ENCODE assay signal across 8 cellular contexts in the genomic region with DNA sequence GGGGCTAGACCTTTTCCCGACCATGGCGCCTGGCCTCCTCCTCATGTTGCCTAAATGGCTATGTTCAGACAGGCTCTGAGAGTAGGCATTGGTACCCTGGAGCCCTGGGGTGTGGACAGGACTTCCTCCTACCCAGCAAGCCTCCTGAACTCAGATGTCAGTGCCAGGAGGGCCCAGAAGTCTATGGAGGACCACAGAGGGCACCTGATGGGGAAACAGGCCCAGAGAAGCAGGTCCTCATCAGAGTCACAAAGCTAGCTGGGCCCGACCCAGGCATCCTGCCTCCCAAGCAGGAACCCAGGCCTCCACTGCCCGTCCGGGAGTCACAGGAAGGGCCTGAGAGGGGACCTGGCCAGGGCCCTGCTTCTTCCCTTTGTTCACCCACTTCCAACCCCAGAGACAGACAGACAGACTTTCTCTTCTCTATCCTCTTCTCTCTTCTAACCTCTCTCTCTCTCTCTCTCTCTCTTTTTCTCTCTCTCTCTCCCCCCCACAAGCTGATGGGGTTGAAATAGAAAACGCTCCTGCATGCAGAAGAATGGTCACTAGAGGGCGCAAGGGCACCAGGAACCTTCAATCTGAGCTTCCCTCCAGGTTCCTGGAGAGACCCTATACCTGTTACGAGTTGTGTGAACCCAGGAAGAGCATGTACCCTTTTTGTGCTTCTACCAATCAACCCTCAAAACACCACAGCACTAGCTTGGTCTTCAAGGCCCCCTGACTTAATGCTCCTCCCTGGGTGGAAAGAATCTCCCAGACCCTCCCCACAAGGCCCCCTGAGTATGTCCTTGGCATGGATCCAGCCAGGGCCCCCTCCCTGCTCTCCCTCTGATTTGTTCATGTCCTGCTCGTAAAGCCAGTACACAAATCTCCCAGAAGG. TPM values are rescaled to one million over a fixed set of nuclear protein-coding genes. Genes with fewer than 3 reads are reported as not detected.
DNase-seq lines count a peak whose midpoint lies in the region; ATAC-seq and TF ChIP-seq lines count a peak whose summit lies in the region.

No MANE protein-coding gene starts in this region.

- H3K36me3 Mint-ChIP-seq in activated naive CD8-positive, alpha-beta T cell treated with anti-CD3 and anti-CD28 coated beads for 36 hours = no peaks in the 10 kb centered on the region

- intact Hi-C loops in head of caudate nucleus (cut with DNase I) (loop anchor here (2.0 kb wide), 1 partner anchor 68 kb away; no protein-coding TSS in a partner anchor), vagina (cut with DNase I) (loop anchor here (5.0 kb wide), 2 partner anchors 67 to 452 kb away; partner anchors contain the start of gene STARD10)

- no peak for ATAC-seq in HG02798 (IDR thresholded peaks at IDR 0.05; ENCODE audit: poor library complexity, unreplicated experiment)

- peaks cover 38% of the 10 kb centered on the region for H3K4me1 ChIP-seq in vagina

- no peak overlapping the region for H3K4me3 ChIP-seq in vagina

- no peaks in the 10 kb centered on the region for H3K27me3 ChIP-seq in vagina

- H3K27ac Mint-ChIP-seq in activated naive CD8-positive, alpha-beta T cell treated with anti-CD3 and anti-CD28 coated beads for 36 hours = peak overlapping the region; percentile 57

- H3K27ac ChIP-seq in vagina = peak overlapping the region; percentile 58

- H3K4me3 Mint-ChIP-seq in activated naive CD8-positive, alpha-beta T cell treated with anti-CD3 and anti-CD28 coated beads for 36 hours = no peak overlapping the region

- H3K27me3 Mint-ChIP-seq in activated naive CD8-positive, alpha-beta T cell treated with anti-CD3 and anti-CD28 coated beads for 36 hours = no peaks in the 10 kb centered on the region

- peak; percentile 71 to 88 (median 88) for TF ChIP-seq CTCF in vagina (IDR thresholded peaks at IDR 0.05)

- no peaks in the 10 kb centered on the region for H3K36me3 ChIP-seq in vagina

- peaks cover 20% of the 10 kb centered on the region for H3K4me1 Mint-ChIP-seq in activated naive CD8-positive, alpha-beta T cell treated with anti-CD3 and anti-CD28 coated beads for 36 hours

- no peaks in the 10 kb centered on the region for H3K9me3 ChIP-seq in vagina

- H3K9me3 Mint-ChIP-seq in activated naive CD8-positive, alpha-beta T cell treated with anti-CD3 and anti-CD28 coated beads for 36 hours = no peaks in the 10 kb centered on the region

- TF ChIP-seq POLR2A in vagina (IDR thresholded peaks at IDR 0.05) = no peak

- DNase-seq in GM03348 (ENCODE audit: low spot score) = peak; percentile 85
- DNase-seq in NCI-H128 (lab: John Stamatoyannopoulos, UW; ENCODE audit: unreplicated experiment) = peak; percentile 79
- peak; percentile 57 to 85 for DNase-seq in SW 1271 (lab: John Stamatoyannopoulos, UW)
- peak; percentile 71 for DNase-seq in activated naive CD8-positive, alpha-beta T cell treated with anti-CD3 and anti-CD28 coated beads for 36 hours
- DNase-seq in head of caudate nucleus = peak in 41 of 42 donors; percentile 59 to 93 (median 81)
- peak; percentile 69 for DNase-seq in putamen (ENCODE audit: low spot score)
- DNase-seq in vagina (ENCODE audit: extremely low spot score in 2 of 2) = no peak

RNA-seq across cellular contexts. Expression of gene ARAP1, which starts 27.1 kb away (rescaled TPM):
- total RNA-seq in activated naive CD8-positive, alpha-beta T cell treated with anti-CD3 and anti-CD28 coated beads for 36 hours = 10 to 100 TPM; 49.3 to 52.3 TPM
- total RNA-seq in vagina = 59.2 TPM

RNA-seq across cellular contexts. Expression of gene PDE2A, which starts 50.9 kb away (rescaled TPM):
- total RNA-seq in activated naive CD8-positive, alpha-beta T cell treated with anti-CD3 and anti-CD28 coated beads for 36 hours = under 1 TPM; 0.37 to 0.42 TPM
- total RNA-seq in vagina = 57.0 TPM

Comparison
In these comparisons a context has a peak if more than half of its experiments do, and no peak if none do; other contexts are left out.
1. DNase-seq: peak in GM03348 (single experiment), NCI-H128 (single experiment), SW 1271 (2 of 2), activated naive CD8-positive, alpha-beta T cell treated with anti-CD3 and anti-CD28 coated beads for 36 hours (single experiment), head of caudate nucleus (41 of 42) and putamen (single experiment); none in vagina (0 of 2).
2. RNA of gene PDE2A, which starts 50.9 kb away (total RNA-seq): 57.0 TPM in vagina (single experiment); 0.37 to 0.42 TPM in activated naive CD8-positive, alpha-beta T cell treated with anti-CD3 and anti-CD28 coated beads for 36 hours; every median in the first group is over 10 times any median in the second.